20 cellular contexts compared by ENCODE assay signal in genomic region chr22:31062566-31063230, GRCh38.
"Had no signal": no experiment of that assay in that cellular context is flagged by ENCODE, and none has a peak within 500 bp of the region (broad histone marks: within the 10 kb centered on the region; RNA-seq: fewer than 3 reads in every experiment).

No MANE protein-coding gene starts in this region.

- ATAC-seq: activated CD4-positive, alpha-beta T cell treated with anti-CD3 and anti-CD28 coated beads for 36 hours; activated naive CD4-positive, alpha-beta T cell treated with anti-CD3 and anti-CD28 coated beads, Interleukin-2, amount 50 U/mL, for 72 hours; left lobe of liver; WTC11 had no signal

- H3K4me1 ChIP-seq: spleen had no signal

- H3K36me3 ChIP-seq: adrenal gland, cardiac muscle cell, sigmoid colon, spleen had no signal

- H3K4me3 ChIP-seq: adrenal gland, cardiac muscle cell, sigmoid colon, spleen had no signal

- H3K9me3 ChIP-seq: adrenal gland, sigmoid colon, spleen had no signal

- H3K27me3 ChIP-seq: adrenal gland, cardiac muscle cell, sigmoid colon, spleen had no signal

- H3K27ac ChIP-seq: adrenal gland, cardiac muscle cell, sigmoid colon, spleen had no signal

- DNase-seq: activated CD4-positive, alpha-beta T cell treated with anti-CD3 and anti-CD28 coated beads for 36 hours; activated CD4-positive, alpha-beta T cell treated with anti-CD3 and anti-CD28 coated beads, Interleukin-2, amount 50 U/mL, for 48 hours; activated gamma-delta T cell treated with Interleukin-2 at 50 U/mL for 16 hours; adrenal gland; dermis blood vessel endothelial cell; effector memory CD4-positive, alpha-beta T cell; foreskin melanocyte; glutamatergic neuron; hippocampal formation; kidney; midbrain; nephron progenitor cell; nucleus accumbens; sigmoid colon; spleen; stimulated activated naive CD4-positive, alpha-beta T cell had no signal
